ENCODE assay signal across 22 cellular contexts in the genomic region with DNA sequence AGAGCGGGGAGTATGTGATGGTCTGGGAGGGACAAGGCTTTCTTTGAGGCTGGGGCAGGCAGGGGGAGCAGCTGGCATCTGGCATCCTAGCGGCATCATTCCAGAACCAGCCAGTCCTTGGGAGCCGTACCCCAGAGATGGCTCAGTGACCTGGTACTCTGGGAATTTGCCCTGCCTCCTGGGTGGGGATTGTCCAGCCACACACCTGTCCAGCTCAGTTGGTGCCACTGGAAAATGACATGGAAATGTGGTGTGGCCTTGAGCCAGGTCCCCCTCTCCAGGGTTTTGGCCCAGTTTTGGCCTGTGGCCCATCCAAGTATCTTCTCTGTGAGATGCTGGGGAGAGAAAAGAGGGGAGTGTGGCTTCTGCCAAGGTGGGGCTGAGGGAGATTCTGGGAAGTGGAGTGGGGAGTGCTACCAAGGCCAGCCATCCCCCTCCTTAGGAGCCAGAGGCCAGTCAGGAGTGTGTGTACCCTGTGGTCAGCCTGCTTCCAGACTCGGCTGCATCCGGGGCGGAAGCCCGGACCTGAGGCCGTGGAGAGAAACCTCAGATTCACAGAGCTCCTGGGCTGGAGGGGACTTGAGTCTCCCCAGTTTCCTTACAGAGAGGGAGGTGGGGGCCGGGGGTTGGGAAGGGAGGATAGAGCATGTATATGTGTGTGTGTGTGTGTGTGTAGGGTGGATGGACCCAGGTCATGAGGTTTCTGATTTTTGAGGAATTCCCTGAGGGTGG. TPM values are rescaled to one million over a fixed set of nuclear protein-coding genes. Genes with fewer than 3 reads are reported as not detected.
DNase-seq lines count a peak whose midpoint lies in the region; ATAC-seq and TF ChIP-seq lines count a peak whose summit lies in the region.
"Had no signal": no experiment of that assay in that cellular context is flagged by ENCODE, and none has a peak within 500 bp of the region (broad histone marks: within the 10 kb centered on the region; RNA-seq: fewer than 3 reads in every experiment).

No MANE protein-coding gene starts in this region.

- no peak overlapping the region for H3K27ac Mint-ChIP-seq in endodermal cell
- no peak overlapping the region for H3K27ac Mint-ChIP-seq in naive thymus-derived CD4-positive, alpha-beta T cell
- H3K27ac Mint-ChIP-seq: activated CD4-positive, alpha-beta T cell treated with anti-CD3 and anti-CD28 coated beads, Interleukin-2, amount 10 ng/mL, durations not matched to agents 7 days and 5 days; activated naive CD4-positive, alpha-beta T cell treated with anti-CD3 and anti-CD28 coated beads, Interleukin-2, amount 50 U/mL, for 24 hours; memory B cell; T-helper 1 cell treated with Interleukin-12 subunit alpha and Interleukin-12 subunit beta and Interleukin-4 antibody, amounts not matched to agents 30 μg/mL and 1 μg/mL, for 36 hours had no signal

- H4K5ac ChIP-seq in IMR-90 (ENCODE audit: low read depth, low read length) = no peak overlapping the region

- no peak for ATAC-seq in IMR-90 (ENCODE audit: low read depth)
- ATAC-seq in naive thymus-derived CD4-positive, alpha-beta T cell = no peak

- H3K4me1 ChIP-seq in IMR-90 (ENCODE audit: control insufficient read depth, insufficient read depth, low read length) (peaks cover 35% of the 10 kb centered on the region), endodermal cell (ENCODE audit: control insufficient read depth, insufficient read depth, low read length) (no peaks in the 10 kb centered on the region), osteoblast (ENCODE audit: insufficient read depth, low read length) (peaks cover 69% of the 10 kb centered on the region), colonic mucosa (no peaks in the 10 kb centered on the region)
- H3K4me1 ChIP-seq in naive thymus-derived CD4-positive, alpha-beta T cell (ENCODE audit: control insufficient read depth in 2 of 2, insufficient read depth in 2 of 2, low read length in 2 of 2) = no peaks in the 10 kb centered on the region
- H3K4me1 ChIP-seq: testis had no signal

- no peak overlapping the region for H3K56ac ChIP-seq in IMR-90 (ENCODE audit: extremely low read depth, insufficient read depth, low read length)

- H3K79me1 ChIP-seq in IMR-90 (ENCODE audit: low read depth in 1 of 2, low read length in 2 of 2) = peaks cover 0 to 4% of the 10 kb centered on the region in 2 experiments; a peak in 1 of 4 replicates

- H4K91ac ChIP-seq in IMR-90 (ENCODE audit: insufficient read depth, low read depth, low read length) = peak overlapping the region; percentile 37

- H2AK5ac ChIP-seq in IMR-90 (ENCODE audit: low read depth, low read length) = peak overlapping the region; percentile 76

- H3K4ac ChIP-seq in IMR-90 (ENCODE audit: low read depth, low read length) = peak overlapping the region; percentile 68

- H3K9me1 ChIP-seq in IMR-90 (ENCODE audit: insufficient read depth, low read length) = peaks cover 25% of the 10 kb centered on the region

- H2BK20ac ChIP-seq in IMR-90 (ENCODE audit: low read depth, low read length) = peak overlapping the region; percentile 35

- H3K36me3 ChIP-seq in IMR-90 (ENCODE audit: control insufficient read depth, insufficient read depth, low read length) (no peaks in the 10 kb centered on the region), endodermal cell (ENCODE audit: control insufficient read depth, insufficient read depth, low read length) (no peaks in the 10 kb centered on the region), osteoblast (ENCODE audit: insufficient read depth, low read length) (no peaks in the 10 kb centered on the region), colonic mucosa (no peaks in the 10 kb centered on the region)
- no peaks in the 10 kb centered on the region for H3K36me3 ChIP-seq in naive thymus-derived CD4-positive, alpha-beta T cell (ENCODE audit: control insufficient read depth in 2 of 3, insufficient read depth in 3 of 3, low read length in 3 of 3)

- H3K23ac ChIP-seq in IMR-90 (ENCODE audit: low read depth, low read length) = no peak overlapping the region

- H3K4me3 ChIP-seq in IMR-90 (ENCODE audit: insufficient read depth, low read depth, low read length) = no peak overlapping the region
- H3K4me3 ChIP-seq in endodermal cell (ENCODE audit: low read length) = no peak overlapping the region
- H3K4me3 ChIP-seq in osteoblast (ENCODE audit: insufficient read depth, low read length) = no peak overlapping the region
- no peak overlapping the region for H3K4me3 ChIP-seq in colonic mucosa
- no peak overlapping the region for H3K4me3 ChIP-seq in naive thymus-derived CD4-positive, alpha-beta T cell (ENCODE audit: low read length)
- H3K4me3 ChIP-seq: testis had no signal

- H2BK5ac ChIP-seq in IMR-90 (ENCODE audit: low read depth, low read length, poor library complexity, severe bottlenecking) = no peak overlapping the region

- H3K9me3 ChIP-seq in IMR-90 (ENCODE audit: control insufficient read depth, insufficient read depth, low read length) (no peaks in the 10 kb centered on the region), endodermal cell (ENCODE audit: control insufficient read depth, low read length) (no peaks in the 10 kb centered on the region), osteoblast (ENCODE audit: low read depth, low read length) (no peaks in the 10 kb centered on the region), colonic mucosa (no peaks in the 10 kb centered on the region)
- H3K9me3 ChIP-seq in naive thymus-derived CD4-positive, alpha-beta T cell (ENCODE audit: control insufficient read depth in 2 of 3, low read length in 3 of 3) = no peaks in the 10 kb centered on the region
- H3K9me3 ChIP-seq: testis had no signal

- peak overlapping the region; percentile 65 for H2BK120ac ChIP-seq in IMR-90 (ENCODE audit: low read depth, low read length)

- H3K27ac ChIP-seq in IMR-90 (ENCODE audit: insufficient read depth, low read length) (no peak overlapping the region), endodermal cell (ENCODE audit: low read depth, low read length) (no peak overlapping the region), osteoblast (ENCODE audit: low read depth, low read length) (peak overlapping the region; percentile 16), colonic mucosa (no peak overlapping the region)
- no peak overlapping the region for H3K27ac ChIP-seq in naive thymus-derived CD4-positive, alpha-beta T cell (ENCODE audit: low read depth, low read length)
- H3K27ac ChIP-seq: testis had no signal

- 0 out of 2 replicates have a peak overlapping the region, but pooled peaks have one; percentile 34 for H3K14ac ChIP-seq in IMR-90 (replicated peaks; ENCODE audit: low read depth, low read length)

- H3K18ac ChIP-seq in IMR-90 (ENCODE audit: low read depth, low read length) = no peak overlapping the region

- H3K9me3 Mint-ChIP-seq in endodermal cell = no peaks in the 10 kb centered on the region
- no peaks in the 10 kb centered on the region for H3K9me3 Mint-ChIP-seq in naive thymus-derived CD4-positive, alpha-beta T cell
- H3K9me3 Mint-ChIP-seq: activated CD4-positive, alpha-beta T cell treated with anti-CD3 and anti-CD28 coated beads, Interleukin-2, amount 10 ng/mL, durations not matched to agents 7 days and 5 days; activated naive CD4-positive, alpha-beta T cell treated with anti-CD3 and anti-CD28 coated beads, Interleukin-2, amount 50 U/mL, for 24 hours; memory B cell; T-helper 1 cell treated with Interleukin-12 subunit alpha and Interleukin-12 subunit beta and Interleukin-4 antibody, amounts not matched to agents 30 μg/mL and 1 μg/mL, for 36 hours had no signal

- no TSS peak for BruUV-seq in IMR-90 (replicated peaks; lab: Mats Ljungman, UMichigan)

- H4K20me1 ChIP-seq in IMR-90 (ENCODE audit: insufficient read depth, low read length) (no peaks in the 10 kb centered on the region), osteoblast (ENCODE audit: insufficient read depth, low read length) (no peaks in the 10 kb centered on the region)

- TF ChIP-seq RAD21 in IMR-90 (IDR thresholded peaks at IDR 0.05; ENCODE audit: low read length) = no peak

- H2AK9ac ChIP-seq in IMR-90 (replicated peaks; ENCODE audit: low read depth, low read length, poor library complexity) = no peak overlapping the region

- WGBS in IMR-90 (ENCODE audit: extremely low coverage in 2 of 2, insufficient read length in 1 of 2), 2 experiments = 91% methylated on average over 6 of the region's 9 CpGs; no CpG with 5 or more reads in 1 of the 2 experiments
- 87 to 92% methylated on average over 4 to 9 of the region's 9 CpGs for WGBS in endodermal cell (ENCODE audit: insufficient coverage in 1 of 2, insufficient read length in 1 of 2), 2 experiments

- no peak overlapping the region for H3K4me3 Mint-ChIP-seq in endodermal cell
- H3K4me3 Mint-ChIP-seq in naive thymus-derived CD4-positive, alpha-beta T cell = no peak overlapping the region
- H3K4me3 Mint-ChIP-seq: activated CD4-positive, alpha-beta T cell treated with anti-CD3 and anti-CD28 coated beads, Interleukin-2, amount 10 ng/mL, durations not matched to agents 7 days and 5 days; activated naive CD4-positive, alpha-beta T cell treated with anti-CD3 and anti-CD28 coated beads, Interleukin-2, amount 50 U/mL, for 24 hours; memory B cell; T-helper 1 cell treated with Interleukin-12 subunit alpha and Interleukin-12 subunit beta and Interleukin-4 antibody, amounts not matched to agents 30 μg/mL and 1 μg/mL, for 36 hours had no signal

- H3K27me3 ChIP-seq in IMR-90 (ENCODE audit: control insufficient read depth, insufficient read depth, low read length) = no peaks in the 10 kb centered on the region
- peaks cover 3% of the 10 kb centered on the region for H3K27me3 ChIP-seq in endodermal cell (ENCODE audit: control insufficient read depth, insufficient read depth, low read length, poor library complexity, severe bottlenecking)
- H3K27me3 ChIP-seq in osteoblast (ENCODE audit: insufficient read depth, low read length) = no peaks in the 10 kb centered on the region
- no peaks in the 10 kb centered on the region for H3K27me3 ChIP-seq in colonic mucosa
- H3K27me3 ChIP-seq in naive thymus-derived CD4-positive, alpha-beta T cell (ENCODE audit: control insufficient read depth in 2 of 2, insufficient read depth in 2 of 2, low read length in 2 of 2) = no peaks in the 10 kb centered on the region
- H3K27me3 ChIP-seq: testis had no signal

- H3K9ac ChIP-seq in IMR-90 (ENCODE audit: low read depth, low read length) (no peak overlapping the region), endodermal cell (ENCODE audit: extremely low read depth, low read length, poor library complexity, severe bottlenecking) (no peak overlapping the region), colonic mucosa (ENCODE audit: low read depth in 2 of 2, low read length in 2 of 2) (no peak overlapping the region)

- no peak for TF ChIP-seq CTCF in IMR-90 (conservative IDR thresholded peaks at IDR 0.05; ENCODE audit: low read depth, low read length)
- TF ChIP-seq CTCF in endodermal cell (conservative IDR thresholded peaks at IDR 0.05) = no peak
- TF ChIP-seq CTCF in osteoblast (IDR thresholded peaks at IDR 0.05; ENCODE audit: extremely low read depth, low read depth, low read length) = no peak
- TF ChIP-seq CTCF in colonic mucosa (IDR thresholded peaks at IDR 0.05) = no peak

- dilution Hi-C loops in IMR-90 (cut with HindIII; ENCODE audit: low sequenced_read_pairs, unreplicated experiment) = no loop called here

- H3K79me2 ChIP-seq in osteoblast (ENCODE audit: insufficient read depth, low read length) = no peaks in the 10 kb centered on the region

- peaks cover 2% of the 10 kb centered on the region for H3K4me1 Mint-ChIP-seq in endodermal cell
- H3K4me1 Mint-ChIP-seq in naive thymus-derived CD4-positive, alpha-beta T cell = peaks cover 0 to 8% (median 4%) of the 10 kb centered on the region in 7 donors
- H3K4me1 Mint-ChIP-seq: activated CD4-positive, alpha-beta T cell treated with anti-CD3 and anti-CD28 coated beads, Interleukin-2, amount 10 ng/mL, durations not matched to agents 7 days and 5 days had no signal

- peak overlapping the region; percentile 2; the same call in 1 of the 3 replicates for H2BK15ac ChIP-seq in IMR-90 (ENCODE audit: low read depth, low read length)

- no peaks in the 10 kb centered on the region for H3K36me3 Mint-ChIP-seq in endodermal cell (ENCODE audit: low read depth)
- H3K36me3 Mint-ChIP-seq in naive thymus-derived CD4-positive, alpha-beta T cell = no peaks in the 10 kb centered on the region
- H3K36me3 Mint-ChIP-seq: activated naive CD4-positive, alpha-beta T cell treated with anti-CD3 and anti-CD28 coated beads, Interleukin-2, amount 50 U/mL, for 24 hours; memory B cell had no signal

- intact Hi-C loops in IMR-90 (cut with micrococcal nuclease) = no loop called here
- intact Hi-C loops in colonic mucosa (cut with DNase I) = no loop called here
- intact Hi-C loops in naive thymus-derived CD4-positive, alpha-beta T cell (cut with micrococcal nuclease) = no loop called here

- POLR2A ChIA-PET in IMR-90 (lab: Charles Lee; ENCODE audit: unreplicated experiment) = no interaction called here
- POLR2A ChIA-PET in naive thymus-derived CD4-positive, alpha-beta T cell (lab: Charles Lee) = no interaction called here

- no peak overlapping the region for H3K4me2 ChIP-seq in IMR-90 (ENCODE audit: low read depth, low read length)
- no peak overlapping the region for H3K4me2 ChIP-seq in osteoblast (ENCODE audit: insufficient read depth, low read length)

- no peak overlapping the region for H4K8ac ChIP-seq in IMR-90 (ENCODE audit: low read depth in 2 of 2, low read length in 2 of 2)

- CTCF ChIA-PET in IMR-90 (lab: Yijun Ruan, JAX) = interaction anchor here (1.1 kb wide), 1 partner anchor 73 kb away, joined by 3 read pairs; no protein-coding TSS in a partner anchor
- CTCF ChIA-PET in naive thymus-derived CD4-positive, alpha-beta T cell (lab: Charles Lee) = no interaction called here

- H2AFZ ChIP-seq in IMR-90 (replicated peaks; ENCODE audit: low read length, poor library complexity) (no peak overlapping the region), osteoblast (ENCODE audit: low read length) (no peak overlapping the region)

- DNase-seq in A172 (ENCODE audit: low spot score) (peak; percentile 89), IMR-90 (no peak), endodermal cell (peak; percentile 35), osteoblast (ENCODE audit: insufficient read length, low spot score, missing footprints) (peak; percentile 56), ureter (ENCODE audit: low spot score) (no peak), colonic mucosa (no peak)
- DNase-seq in activated naive CD4-positive, alpha-beta T cell treated with Interleukin-2 at 50 U/mL for 16 hours = no peak
- DNase-seq in naive thymus-derived CD4-positive, alpha-beta T cell = no peak
- DNase-seq: activated CD4-positive, alpha-beta T cell treated with anti-CD3 and anti-CD28 coated beads, Interleukin-2, amount 10 ng/mL, durations not matched to agents 7 days and 5 days; dermis blood vessel endothelial cell; foreskin melanocyte; islet precursor cell; NCI-H1105; NCI-H2081 treated with DMSO at 0.1 percent for 48 hours; NCI-H510A treated with DMSO at 0.1 percent for 48 hours; SIG-M5; stimulated activated CD4-positive, alpha-beta T cell treated with anti-CD3 and anti-CD28 coated beads, Interleukin-15, amount 100 ng/mL, for 24 hours; testis had no signal

- no peak for TF ChIP-seq POLR2A in IMR-90 (IDR thresholded peaks at IDR 0.05; ENCODE audit: low read depth, low read length)

- in situ Hi-C loops in IMR-90 (cut with MboI; ENCODE audit: low sequenced_read_pairs) = loop anchor here (5.0 kb wide), 1 partner anchor 39 kb away; no protein-coding TSS in a partner anchor

- H3K27me3 Mint-ChIP-seq in endodermal cell (ENCODE audit: insufficient read depth) = peaks cover 2% of the 10 kb centered on the region
- H3K27me3 Mint-ChIP-seq in naive thymus-derived CD4-positive, alpha-beta T cell = peaks cover 6 to 29% (median 15%) of the 10 kb centered on the region in 5 donors
- H3K27me3 Mint-ChIP-seq: activated naive CD4-positive, alpha-beta T cell treated with anti-CD3 and anti-CD28 coated beads, Interleukin-2, amount 50 U/mL, for 24 hours had no signal

RNA-seq across cellular contexts. Expression of a gene that starts 14.7 kb away (rescaled TPM):
- total RNA-seq in A172 (2014; rRNA removed; shearing (Covaris generic)) = 65.2 and 75.2 TPM in 2 replicates
- total RNA-seq in IMR-90 (2012; rRNA removed) (0.54 and 0.56 TPM in 2 replicates), endodermal cell (under 1 TPM; 0.07 to 0.09 TPM), osteoblast (0.59 and 0.72 TPM in 2 replicates), ureter (4.6 TPM), colonic mucosa (1 to 10 TPM in 1 of 2 donors, under 1 TPM in 1; 0.66 to 4.9 TPM)
- polyA plus RNA-seq in IMR-90 (2012; rRNA removed) = 3.4 TPM in 2 replicates
- 1.2 and 2.4 TPM in 2 replicates for polyA plus RNA-seq in IMR-90 (2012; cell fraction: cytosol; rRNA removed)
- polyA plus RNA-seq in IMR-90 (2012; cell fraction: nucleus; rRNA removed; ENCODE audit: low replicate concordance) = 14.7 and 18.0 TPM in 2 replicates
- 0.11 TPM for polyA plus RNA-seq in endodermal cell (2013, experiment 1 of 2)
- polyA plus RNA-seq in endodermal cell (2013, experiment 2 of 2) = 0.08 TPM
- total RNA-seq in naive thymus-derived CD4-positive, alpha-beta T cell = under 1 TPM in 1 of 5 experiments, not detected in 4; 0.12 TPM
- polyA plus RNA-seq in naive thymus-derived CD4-positive, alpha-beta T cell = not detected
- total RNA-seq: activated CD4-positive, alpha-beta T cell treated with anti-CD3 and anti-CD28 coated beads, Interleukin-2, amount 10 ng/mL, durations not matched to agents 7 days and 5 days had no signal
- polyA plus RNA-seq: neural cell had no signal

RNA-seq across cellular contexts. Expression of a gene that starts 26.6 kb away (rescaled TPM):
- 13.8 and 16.1 TPM in 2 replicates for total RNA-seq in A172 (2014; rRNA removed; shearing (Covaris generic))
- 0.54 and 1.4 TPM in 2 replicates for total RNA-seq in IMR-90 (2012; rRNA removed)
- 1.4 and 1.7 TPM in 2 replicates for polyA plus RNA-seq in IMR-90 (2012; rRNA removed)
- polyA plus RNA-seq in IMR-90 (2012; cell fraction: cytosol; rRNA removed) = 2.5 and 3.4 TPM in 2 replicates
- polyA plus RNA-seq in IMR-90 (2012; cell fraction: nucleus; rRNA removed; ENCODE audit: low replicate concordance) = 0.60 and 1.7 TPM in 2 replicates
- total RNA-seq in endodermal cell = 1 to 10 TPM in 1 of 2 donors, not detected in 1; 1.5 TPM
- polyA plus RNA-seq in endodermal cell (2013, experiment 1 of 2) = 1.6 TPM
- polyA plus RNA-seq in endodermal cell (2013, experiment 2 of 2) = 0.37 TPM
- total RNA-seq in osteoblast = 20.9 and 27.9 TPM in 2 replicates
- total RNA-seq in ureter = 2,511 TPM
- 1 to 10 TPM; 2.1 to 4.0 TPM for total RNA-seq in colonic mucosa
- 10 to 100 TPM in 1 of 5 experiments, not detected in 4; 36.1 TPM for total RNA-seq in naive thymus-derived CD4-positive, alpha-beta T cell
- not detected for polyA plus RNA-seq in naive thymus-derived CD4-positive, alpha-beta T cell
- polyA plus RNA-seq: neural cell had no signal

Comparison
In these comparisons a context has a peak if more than half of its experiments do, and no peak if none do; other contexts are left out.
1. DNase-seq: peak in A172 (single experiment), endodermal cell (single experiment) and osteoblast (single experiment); none in IMR-90 (single experiment), activated naive CD4-positive, alpha-beta T cell treated with Interleukin-2 at 50 U/mL for 16 hours (single experiment), ureter (single experiment), colonic mucosa (single experiment) and naive thymus-derived CD4-positive, alpha-beta T cell (0 of 9).
2. RNA of a gene that starts 14.7 kb away (total RNA-seq): 65.2 to 75.2 TPM in A172; 0.66 to 4.9 TPM in colonic mucosa, 4.6 TPM in ureter (single experiment), 0.59 to 0.72 TPM in osteoblast, 0.54 to 0.56 TPM in IMR-90, 0.07 to 0.09 TPM in endodermal cell and 0.12 TPM in naive thymus-derived CD4-positive, alpha-beta T cell; every median in the first group is over 10 times any median in the second.
3. RNA of a gene that starts 26.6 kb away (total RNA-seq): 2,511 TPM in ureter (single experiment); 20.9 to 27.9 TPM in osteoblast, 13.8 to 16.1 TPM in A172, 2.1 to 4.0 TPM in colonic mucosa, 1.5 TPM in endodermal cell, 0.54 to 1.4 TPM in IMR-90 and 36.1 TPM in naive thymus-derived CD4-positive, alpha-beta T cell; every median in the first group is over 10 times any median in the second.